Comparison of ENCODE assay signal across 26 cellular contexts in the genomic region with DNA sequence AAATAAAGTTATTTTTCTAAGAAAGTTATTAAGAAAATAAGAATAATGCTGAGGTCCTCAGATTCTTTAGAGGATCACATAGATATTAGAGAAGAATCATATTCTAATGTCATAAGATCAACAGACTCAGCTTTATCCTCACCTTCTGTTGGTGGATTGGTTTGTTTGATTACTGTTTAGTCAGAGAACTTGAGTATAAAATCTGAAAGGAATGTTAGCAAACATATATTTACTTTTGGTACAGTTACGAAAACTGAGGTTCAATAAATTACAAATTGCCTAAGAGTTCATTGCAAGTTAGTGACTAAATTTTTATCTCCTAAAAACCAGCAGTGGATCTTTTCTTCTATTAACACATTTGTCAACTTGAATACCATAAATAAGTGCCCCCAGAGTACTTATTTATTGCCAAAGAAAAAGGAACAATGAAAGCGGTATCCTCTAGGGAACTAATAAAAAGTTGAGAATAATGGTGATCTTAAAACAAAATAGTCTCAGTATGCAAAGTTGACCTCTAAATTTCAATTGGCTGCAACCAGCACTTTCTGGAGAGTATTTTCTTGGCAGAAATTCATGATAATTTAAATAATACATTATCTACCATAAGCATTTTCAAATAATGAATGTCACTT.
"Had no signal": no experiment of that assay in that cellular context is flagged by ENCODE, and none has a peak within 500 bp of the region (broad histone marks: within the 10 kb centered on the region; RNA-seq: fewer than 3 reads in every experiment).

No MANE protein-coding gene starts in this region.

- FAIRE-seq: islet of Langerhans, kidney had no signal

- H3K27me3 ChIP-seq: ovary, right atrium auricular region, stomach, testis, thyroid gland, transverse colon, upper lobe of left lung, vagina had no signal

- DNase-seq: hypothalamus; immature natural killer cell; kidney; left colon; left ventricle myocardium inferior; mesenchymal stem cell; mucosa of descending colon; naive thymus-derived CD4-positive, alpha-beta T cell; ovary; stimulated activated CD4-positive, alpha-beta T cell treated with anti-CD3 and anti-CD28 coated beads, Interleukin-12 subunit alpha, Interleukin-12 subunit beta, amount 100 ng/mL, for 4 hours; stimulated activated CD4-positive, alpha-beta T cell treated with anti-CD3 and anti-CD28 coated beads, Interleukin-15, amount 100 ng/mL, for 24 hours; stimulated activated CD4-positive, alpha-beta T cell treated with anti-CD3 and anti-CD28 coated beads, Interleukin-2, amount 100 ng/mL, for 24 hours; stimulated activated CD4-positive, alpha-beta T cell treated with anti-CD3 and anti-CD28 coated beads, Interleukin-4, amount 100 ng/mL, for 1 hour; stimulated activated naive B cell treated with anti-CD40 and anti-IgM and Interleukin-4, amounts not matched to agents 10 μg/mL and 1 μg/mL and 100 μg/mL, for 72 hours; stimulated activated naive CD8-positive, alpha-beta T cell treated with anti-CD3 and anti-CD28 coated beads, Interleukin-15, Interleukin-2, amounts not matched to agents 100 U/mL and 50 U/mL, for 24 hours; stomach; testis; thyroid gland; transverse colon; upper lobe of left lung had no signal

- H3K4me3 ChIP-seq: left ventricle myocardium inferior, mucosa of descending colon, ovary, right atrium auricular region, skin epidermis, stomach, testis, thyroid gland, transverse colon, upper lobe of left lung, vagina had no signal

- H3K36me3 ChIP-seq: left ventricle myocardium inferior, ovary, right atrium auricular region, stomach, thyroid gland, transverse colon, upper lobe of left lung, vagina had no signal

- H3K4me1 ChIP-seq: left ventricle myocardium inferior, right atrium auricular region, stomach, testis, thyroid gland, transverse colon, upper lobe of left lung, vagina had no signal

- H3K9me3 ChIP-seq: left ventricle myocardium inferior, mucosa of descending colon, ovary, right atrium auricular region, stomach, testis, thyroid gland, transverse colon, upper lobe of left lung, vagina had no signal

- ATAC-seq: left colon; naive thymus-derived CD4-positive, alpha-beta T cell; natural killer cell treated with Interleukin-12 subunit alpha and Interleukin-12 subunit beta and Interleukin-15 and Interleukin-18, amount 100 ng/mL, for 72 hours; sciatic nerve; stimulated activated naive B cell treated with anti-CD40 and anti-IgM and Interleukin-4, amounts not matched to agents 10 μg/mL and 1 μg/mL and 100 μg/mL, for 72 hours; stimulated activated naive CD8-positive, alpha-beta T cell treated with anti-CD3 and anti-CD28 coated beads, Interleukin-15, Interleukin-2, amounts not matched to agents 100 U/mL and 50 U/mL, for 24 hours had no signal

- H3K27ac ChIP-seq: left ventricle myocardium inferior, ovary, right atrium auricular region, skin epidermis, stomach, testis, thyroid gland, transverse colon, upper lobe of left lung, vagina had no signal
